ENCODE assay signal across 8 cellular contexts in genomic region chr2:186641807-186642321, GRCh38. TPM values are rescaled to one million over a fixed set of nuclear protein-coding genes. Genes with fewer than 3 reads are reported as not detected.
DNase-seq lines count a peak whose midpoint lies in the region; ATAC-seq and TF ChIP-seq lines count a peak whose summit lies in the region.

No MANE protein-coding gene starts in this region.

- H3K9me3 ChIP-seq in heart left ventricle: no peaks in the 10 kb centered on the region

- H3K27me3 Mint-ChIP-seq in activated CD8-positive, alpha-beta memory T cell treated with anti-CD3 and anti-CD28 coated beads, Interleukin-2, amount 10 ng/mL, durations not matched to agents 7 days and 5 days: no peaks in the 10 kb centered on the region
- H3K27me3 Mint-ChIP-seq in activated naive CD8-positive, alpha-beta T cell treated with anti-CD3 and anti-CD28 coated beads, Interleukin-2, amount 10 ng/mL, durations not matched to agents 7 days and 5 days: no peaks in the 10 kb centered on the region

- no peaks in the 10 kb centered on the region for H3K27me3 ChIP-seq in heart left ventricle

- peaks cover 8% of the 10 kb centered on the region for H3K36me3 Mint-ChIP-seq in activated CD8-positive, alpha-beta memory T cell treated with anti-CD3 and anti-CD28 coated beads, Interleukin-2, amount 10 ng/mL, durations not matched to agents 7 days and 5 days
- peaks cover 5% of the 10 kb centered on the region for H3K36me3 Mint-ChIP-seq in activated naive CD8-positive, alpha-beta T cell treated with anti-CD3 and anti-CD28 coated beads, Interleukin-2, amount 10 ng/mL, durations not matched to agents 7 days and 5 days

- peaks cover 0 to 100% (median 78%) of the 10 kb centered on the region in 9 donors for H3K36me3 ChIP-seq in heart left ventricle

- H3K9me3 Mint-ChIP-seq in activated CD8-positive, alpha-beta memory T cell treated with anti-CD3 and anti-CD28 coated beads, Interleukin-2, amount 10 ng/mL, durations not matched to agents 7 days and 5 days (ENCODE audit: low read depth): no peaks in the 10 kb centered on the region
- no peaks in the 10 kb centered on the region for H3K9me3 Mint-ChIP-seq in activated naive CD8-positive, alpha-beta T cell treated with anti-CD3 and anti-CD28 coated beads, Interleukin-2, amount 10 ng/mL, durations not matched to agents 7 days and 5 days

- TF ChIP-seq CTCF in heart left ventricle (IDR thresholded peaks at IDR 0.05) (peak; percentile 61 to 84 (median 70)), retinal pigment epithelial cell (conservative IDR thresholded peaks at IDR 0.05; ENCODE audit: low read depth, low read length) (peak; percentile 76)

- H3K4me1 Mint-ChIP-seq in activated CD8-positive, alpha-beta memory T cell treated with anti-CD3 and anti-CD28 coated beads, Interleukin-2, amount 10 ng/mL, durations not matched to agents 7 days and 5 days: peaks cover 25% of the 10 kb centered on the region
- peaks cover 9% of the 10 kb centered on the region for H3K4me1 Mint-ChIP-seq in activated naive CD8-positive, alpha-beta T cell treated with anti-CD3 and anti-CD28 coated beads, Interleukin-2, amount 10 ng/mL, durations not matched to agents 7 days and 5 days

- H3K27ac Mint-ChIP-seq in activated CD8-positive, alpha-beta memory T cell treated with anti-CD3 and anti-CD28 coated beads, Interleukin-2, amount 10 ng/mL, durations not matched to agents 7 days and 5 days: no peak overlapping the region
- H3K27ac Mint-ChIP-seq in activated naive CD8-positive, alpha-beta T cell treated with anti-CD3 and anti-CD28 coated beads, Interleukin-2, amount 10 ng/mL, durations not matched to agents 7 days and 5 days: no peak overlapping the region

- H3K4me3 ChIP-seq in heart left ventricle (no peak overlapping the region), retinal pigment epithelial cell (ENCODE audit: low read length) (no peak overlapping the region)

- peak; percentile 51 for DNase-seq in activated CD8-positive, alpha-beta memory T cell treated with anti-CD3 and anti-CD28 coated beads, Interleukin-2, amount 10 ng/mL, durations not matched to agents 7 days and 5 days
- no peak for DNase-seq in activated CD8-positive, alpha-beta memory T cell treated with anti-CD3 and anti-CD28 coated beads for 24 hours
- DNase-seq in NCI-H82 treated with DMSO at 0.1 percent for 48 hours (lab: John Stamatoyannopoulos, UW; ENCODE audit: unreplicated experiment) (peak; percentile 29), heart left ventricle (peak in 2 of 5 donors; percentile 28 to 29), retinal pigment epithelial cell (ENCODE audit: low read depth) (peak; percentile 70)
- DNase-seq in activated naive CD8-positive, alpha-beta T cell treated with anti-CD3 and anti-CD28 coated beads, Interleukin-2, amount 10 ng/mL, durations not matched to agents 7 days and 5 days: no peak

- WGBS in heart left ventricle, 4 donors: 84 to 93% (median 86%) methylated on average over 2 of the region's 2 CpGs

- POLR2A ChIA-PET in activated naive CD8-positive, alpha-beta T cell treated with anti-CD3 and anti-CD28 coated beads, Interleukin-2, amount 10 ng/mL, durations not matched to agents 7 days and 5 days (lab: Charles Lee): no interaction called here

- H3K27ac ChIP-seq in heart left ventricle: no peak overlapping the region

- ATAC-seq in activated CD8-positive, alpha-beta memory T cell treated with anti-CD3 and anti-CD28 coated beads, Interleukin-2, amount 10 ng/mL, durations not matched to agents 7 days and 5 days: peak; percentile 86
- peak; percentile 73 for ATAC-seq in GM21515 (IDR thresholded peaks at IDR 0.05; ENCODE audit: unreplicated experiment)
- peak; percentile 77 for ATAC-seq in HG03571 (IDR thresholded peaks at IDR 0.05; ENCODE audit: unreplicated experiment)
- peak; percentile 84 for ATAC-seq in activated naive CD8-positive, alpha-beta T cell treated with anti-CD3 and anti-CD28 coated beads, Interleukin-2, amount 10 ng/mL, durations not matched to agents 7 days and 5 days (ENCODE audit: low read depth)
- ATAC-seq in heart left ventricle: peak in 3 of 4 donors; percentile 83 to 87 (median 84)

- CTCF ChIA-PET in activated CD8-positive, alpha-beta memory T cell treated with anti-CD3 and anti-CD28 coated beads, Interleukin-2, amount 10 ng/mL, durations not matched to agents 7 days and 5 days (lab: Charles Lee): interaction anchor here (0.9 to 4.7 kb wide), 17 partner anchors 8 to 181 kb away, joined by 3 to 72 read pairs (median 3); partner anchors contain the start of genes ITGAV and ZC3H15

- peaks cover 0 to 25% (median 0%) of the 10 kb centered on the region in 12 donors for H3K4me1 ChIP-seq in heart left ventricle

- no peak overlapping the region for H3K4me3 Mint-ChIP-seq in activated CD8-positive, alpha-beta memory T cell treated with anti-CD3 and anti-CD28 coated beads, Interleukin-2, amount 10 ng/mL, durations not matched to agents 7 days and 5 days
- H3K4me3 Mint-ChIP-seq in activated naive CD8-positive, alpha-beta T cell treated with anti-CD3 and anti-CD28 coated beads, Interleukin-2, amount 10 ng/mL, durations not matched to agents 7 days and 5 days: no peak overlapping the region

- intact Hi-C loops in heart left ventricle (cut with DNase I): loop anchor here (1.0 to 10.0 kb wide), 7 partner anchors 50 to 140 kb away; partner anchors contain the start of gene ITGAV (in 1 of the 10)

- no peak for TF ChIP-seq POLR2A in heart left ventricle (IDR thresholded peaks at IDR 0.05)

RNA-seq across cellular contexts. Expression of gene FAM171B, which starts 52.0 kb away (rescaled TPM):
- 1 to 10 TPM in 1 of 2 experiments, under 1 TPM in 1; 0.96 to 2.0 TPM for total RNA-seq in activated CD8-positive, alpha-beta memory T cell treated with anti-CD3 and anti-CD28 coated beads, Interleukin-2, amount 10 ng/mL, durations not matched to agents 7 days and 5 days
- total RNA-seq in activated naive CD8-positive, alpha-beta T cell treated with anti-CD3 and anti-CD28 coated beads, Interleukin-2, amount 10 ng/mL, durations not matched to agents 7 days and 5 days: under 1 TPM; 0.11 to 0.37 TPM
- total RNA-seq in heart left ventricle: 1 to 10 TPM; 1.0 to 4.2 (median 2.7) TPM
- polyA plus RNA-seq in heart left ventricle: under 1 TPM; 0.34 to 0.73 TPM

RNA-seq across cellular contexts. Expression of gene ITGAV, which starts 52.0 kb away (rescaled TPM):
- total RNA-seq in activated CD8-positive, alpha-beta memory T cell treated with anti-CD3 and anti-CD28 coated beads, Interleukin-2, amount 10 ng/mL, durations not matched to agents 7 days and 5 days: 10 to 100 TPM; 10.5 to 13.6 TPM
- total RNA-seq in activated naive CD8-positive, alpha-beta T cell treated with anti-CD3 and anti-CD28 coated beads, Interleukin-2, amount 10 ng/mL, durations not matched to agents 7 days and 5 days: 1 to 10 TPM; 7.5 to 7.7 TPM
- 100 to 1,000 TPM; 133 to 358 (median 235) TPM for total RNA-seq in heart left ventricle
- 100 to 1,000 TPM in 1 of 2 donors, 10 to 100 TPM in 1; 22.5 to 107 TPM for polyA plus RNA-seq in heart left ventricle

Comparison
In these comparisons a context has a peak if more than half of its experiments do, and no peak if none do; other contexts are left out.
1. DNase-seq: peak in activated CD8-positive, alpha-beta memory T cell treated with anti-CD3 and anti-CD28 coated beads, Interleukin-2, amount 10 ng/mL, durations not matched to agents 7 days and 5 days (single experiment), NCI-H82 treated with DMSO at 0.1 percent for 48 hours (single experiment) and retinal pigment epithelial cell (single experiment); none in activated CD8-positive, alpha-beta memory T cell treated with anti-CD3 and anti-CD28 coated beads for 24 hours (single experiment) and activated naive CD8-positive, alpha-beta T cell treated with anti-CD3 and anti-CD28 coated beads, Interleukin-2, amount 10 ng/mL, durations not matched to agents 7 days and 5 days (single experiment).
2. RNA of gene ITGAV, which starts 52.0 kb away (total RNA-seq): 133 to 358 TPM in heart left ventricle; 10.5 to 13.6 TPM in activated CD8-positive, alpha-beta memory T cell treated with anti-CD3 and anti-CD28 coated beads, Interleukin-2, amount 10 ng/mL, durations not matched to agents 7 days and 5 days and 7.5 to 7.7 TPM in activated naive CD8-positive, alpha-beta T cell treated with anti-CD3 and anti-CD28 coated beads, Interleukin-2, amount 10 ng/mL, durations not matched to agents 7 days and 5 days; every median in the first group is over 4 times any median in the second.
3. Peak in every context shown above with its lines, with median percentiles within 50 percentile points of each other: ATAC-seq.